In genomic region chr15:63597033-63597790, GRCh38 we compare ENCODE assay signal across 1 cellular context.
TF ChIP-seq lines count a peak whose summit lies in the region.

TSS of gene FBXL22 (plus strand) at chr15:63597387. CDS start at chr15:63597393, 6 bp downstream.

TF ChIP-seq in SK-N-SH, 30 proteins besides CTCF, POLR2A, EP300 and RAD21 (continued from another document):
- TF ChIP-seq ZBTB33 (IDR thresholded peaks at IDR 0.05; ENCODE audit: borderline replicate concordance, low read depth) (no peak), USF2 (IDR thresholded peaks at IDR 0.05; ENCODE audit: borderline replicate concordance, low read depth, low read length) (no peak), GATA2 (CRISPR knock-in tag; IDR thresholded peaks at IDR 0.05) (no peak), RXRA (IDR thresholded peaks at IDR 0.05; ENCODE audit: borderline replicate concordance, low read depth) (no peak), YY1 (IDR thresholded peaks at IDR 0.05; ENCODE audit: low read depth) (no peak), TAF1 (IDR thresholded peaks at IDR 0.05; ENCODE audit: borderline replicate concordance, low read depth, low read length) (no peak), RFX5 (IDR thresholded peaks at IDR 0.05; ENCODE audit: low read length) (no peak), FOSL2 (IDR thresholded peaks at IDR 0.05; ENCODE audit: borderline replicate concordance, low read depth) (no peak), SIN3A (IDR thresholded peaks at IDR 0.05; ENCODE audit: borderline replicate concordance, low read depth, low read length) (no peak), ELF1 (IDR thresholded peaks at IDR 0.05) (no peak), NFIC (IDR thresholded peaks at IDR 0.05; ENCODE audit: borderline replicate concordance) (no peak), FOXJ3 (CRISPR knock-in tag; IDR thresholded peaks at IDR 0.05) (no peak), TCF12 (IDR thresholded peaks at IDR 0.05) (no peak), GABPA (IDR thresholded peaks at IDR 0.05; ENCODE audit: low read depth) (no peak), MAX (IDR thresholded peaks at IDR 0.05; ENCODE audit: low read depth) (no peak)
TF ChIP-seq in SK-N-SH: peak in this region for 0.
